ENCODE assay signal across 1 cellular context in the genomic region with DNA sequence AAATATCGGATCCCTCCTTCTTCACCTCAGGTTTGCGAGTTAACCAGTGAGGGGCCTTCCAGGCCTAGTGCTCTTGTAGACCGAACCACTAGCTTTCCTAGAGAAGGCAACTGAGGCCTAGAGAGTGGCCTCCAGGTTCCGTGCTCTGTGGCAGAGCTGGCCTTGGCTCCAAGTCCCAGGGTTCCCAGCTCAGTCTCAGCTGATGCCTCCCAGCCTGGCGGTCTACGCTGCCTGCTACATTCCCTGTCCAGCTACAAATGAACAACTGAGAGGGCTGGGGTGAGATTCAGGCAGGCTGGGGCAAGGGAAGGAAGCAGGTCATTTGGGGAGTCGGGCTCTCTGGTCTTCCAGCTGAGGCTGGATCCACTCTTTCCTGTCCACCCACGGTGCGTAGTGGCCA.
TF ChIP-seq lines count a peak whose summit lies in the region.

No MANE protein-coding gene starts in this region.

TF ChIP-seq in H1, 55 proteins besides CTCF, POLR2A, EP300 and RAD21:
- TF ChIP-seq GTF2F1 (IDR thresholded peaks at IDR 0.05; ENCODE audit: borderline replicate concordance, low read depth, low read length) = no peak
- TF ChIP-seq EZH2 (IDR thresholded peaks at IDR 0.05; ENCODE audit: low read depth, low read length, severe bottlenecking) = no peak
- TF ChIP-seq SP4 (IDR thresholded peaks at IDR 0.05; ENCODE audit: low read length) = no peak
- no peak for TF ChIP-seq RBBP5 (IDR thresholded peaks at IDR 0.05; ENCODE audit: borderline replicate concordance, low read depth, low read length)
- no peak for TF ChIP-seq GABPA (IDR thresholded peaks at IDR 0.05; ENCODE audit: borderline replicate concordance, insufficient read depth, low read length)
- no peak for TF ChIP-seq NRF1 (IDR thresholded peaks at IDR 0.05; ENCODE audit: low read depth, low read length)
- no peak for TF ChIP-seq NANOG (IDR thresholded peaks at IDR 0.05; ENCODE audit: insufficient read depth, low read depth, low read length, poor library complexity, severe bottlenecking)
- no peak for TF ChIP-seq JUN (IDR thresholded peaks at IDR 0.05; ENCODE audit: low read depth, low read length)
- no peak for TF ChIP-seq EGR1 (IDR thresholded peaks at IDR 0.05; ENCODE audit: borderline replicate concordance, low read depth, low read length)
- no peak for TF ChIP-seq TEAD4 (IDR thresholded peaks at IDR 0.05; ENCODE audit: low read depth, low read length)
- TF ChIP-seq TCF12 (IDR thresholded peaks at IDR 0.05; ENCODE audit: low read depth, low read length) = no peak
- no peak for TF ChIP-seq SRF (IDR thresholded peaks at IDR 0.05; ENCODE audit: low read depth, low read length)
- no peak for TF ChIP-seq SIRT6 (IDR thresholded peaks at IDR 0.05; ENCODE audit: low read length)
- no peak for TF ChIP-seq MAFK (IDR thresholded peaks at IDR 0.05; ENCODE audit: low read depth, low read length)
- TF ChIP-seq, protein P1, sequence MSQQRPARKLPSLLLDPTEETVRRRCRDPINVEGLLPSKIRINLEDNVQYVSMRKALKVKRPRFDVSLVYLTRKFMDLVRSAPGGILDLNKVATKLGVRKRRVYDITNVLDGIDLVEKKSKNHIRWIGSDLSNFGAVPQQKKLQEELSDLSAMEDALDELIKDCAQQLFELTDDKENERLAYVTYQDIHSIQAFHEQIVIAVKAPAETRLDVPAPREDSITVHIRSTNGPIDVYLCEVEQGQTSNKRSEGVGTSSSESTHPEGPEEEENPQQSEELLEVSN (IDR thresholded peaks at IDR 0.05) = no peak
- no peak for TF ChIP-seq ZNF274 (IDR thresholded peaks at IDR 0.05; ENCODE audit: borderline replicate concordance, extremely low read depth, low read length)
- TF ChIP-seq YY1 (IDR thresholded peaks at IDR 0.05; ENCODE audit: low read depth, low read length) = no peak
TF ChIP-seq in H1: peak in this region for 0.
